In the genomic region with DNA sequence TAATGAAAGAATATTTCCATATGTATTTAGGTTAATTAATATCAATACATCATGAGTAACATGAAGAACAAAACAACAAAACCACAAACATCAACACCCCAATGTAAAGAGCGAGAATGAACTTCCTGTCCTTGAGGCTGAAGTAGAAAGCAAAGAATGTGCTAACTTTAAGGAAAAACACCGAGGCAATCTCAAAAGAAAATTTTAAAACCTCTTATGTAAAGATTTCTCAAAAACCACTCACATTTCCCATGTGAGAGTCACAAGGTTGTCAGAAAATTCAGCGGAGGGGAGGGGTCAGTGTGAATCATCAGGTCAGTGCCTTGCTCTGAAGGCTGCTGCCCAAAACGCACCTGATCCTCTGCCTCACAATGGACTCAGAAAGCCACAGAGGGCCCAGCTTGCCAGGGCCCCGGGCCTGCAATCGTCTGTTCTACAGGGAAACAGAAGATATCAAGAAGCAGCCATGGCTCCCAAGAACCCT, we compare ENCODE assay signal across 8 cellular contexts. TPM values are rescaled to one million over a fixed set of nuclear protein-coding genes. Genes with fewer than 3 reads are reported as not detected.
DNase-seq lines count a peak whose midpoint lies in the region; ATAC-seq and TF ChIP-seq lines count a peak whose summit lies in the region.

No MANE protein-coding gene starts in this region.

- peak; percentile 64 for ATAC-seq in GM19035 (IDR thresholded peaks at IDR 0.05; ENCODE audit: unreplicated experiment)

- H3K27ac ChIP-seq in epithelial cell of prostate: peak overlapping the region; percentile 61

- DNase-seq in T-helper 22 cell (ENCODE audit: low read depth): peak; percentile 30
- DNase-seq in epithelial cell of prostate (ENCODE audit: low read depth, low spot score): no peak
- peak; percentile 91 for DNase-seq in retinal pigment epithelial cell (ENCODE audit: low read depth)
- DNase-seq in Ammon's horn (ENCODE audit: low spot score): no peak
- no peak for DNase-seq in NCI-H1092 treated with DMSO at 0.1 percent for 48 hours (lab: John Stamatoyannopoulos, UW)
- no peak for DNase-seq in OCI-M1 (lab: John Stamatoyannopoulos, UW)
- DNase-seq in mucosa of gallbladder (ENCODE audit: low spot score): no peak

- H3K4me3 ChIP-seq in retinal pigment epithelial cell (ENCODE audit: low read length): no peak overlapping the region

- no peak for TF ChIP-seq CTCF in retinal pigment epithelial cell (conservative IDR thresholded peaks at IDR 0.05; ENCODE audit: low read depth, low read length)

RNA-seq across cellular contexts. Expression of a gene that starts 12.3 kb away (rescaled TPM):
- 43.6 TPM for total RNA-seq in mucosa of gallbladder

Comparison
In these comparisons a context has a peak if more than half of its experiments do, and no peak if none do; other contexts are left out.
1. DNase-seq: peak in T-helper 22 cell (single experiment) and retinal pigment epithelial cell (single experiment); none in epithelial cell of prostate (single experiment), Ammon's horn (single experiment), NCI-H1092 treated with DMSO at 0.1 percent for 48 hours (single experiment), OCI-M1 (single experiment) and mucosa of gallbladder (single experiment).